Comparison of ENCODE assay signal across 28 cellular contexts in genomic region chr1:150237746-150238145, GRCh38. TPM values are rescaled to one million over a fixed set of nuclear protein-coding genes. Genes with fewer than 3 reads are reported as not detected.
DNase-seq lines count a peak whose midpoint lies in the region; ATAC-seq and TF ChIP-seq lines count a peak whose summit lies in the region.
"Had no signal": no experiment of that assay in that cellular context is flagged by ENCODE, and none has a peak within 500 bp of the region (broad histone marks: within the 10 kb centered on the region; RNA-seq: fewer than 3 reads in every experiment).

No MANE protein-coding gene starts in this region.

- H3K27me3 ChIP-seq in SK-N-SH (ENCODE audit: insufficient read depth): no peaks in the 10 kb centered on the region
- H3K27me3 ChIP-seq in right atrium auricular region: no peaks in the 10 kb centered on the region
- no peaks in the 10 kb centered on the region for H3K27me3 ChIP-seq in heart left ventricle
- H3K27me3 ChIP-seq in stomach: no peaks in the 10 kb centered on the region
- H3K27me3 ChIP-seq: dorsolateral prefrontal cortex had no signal

- H3K9me3 ChIP-seq in SK-N-SH (no peaks in the 10 kb centered on the region), right atrium auricular region (no peaks in the 10 kb centered on the region), heart left ventricle (no peaks in the 10 kb centered on the region), stomach (no peaks in the 10 kb centered on the region)
- H3K9me3 ChIP-seq: psoas muscle had no signal

- no peak overlapping the region for H3K4me3 ChIP-seq in SK-N-SH (ENCODE audit: low read depth in 2 of 2, low read length in 1 of 2)
- H3K4me3 ChIP-seq in right atrium auricular region: no peak overlapping the region
- no peak overlapping the region for H3K4me3 ChIP-seq in heart left ventricle
- no peak overlapping the region for H3K4me3 ChIP-seq in stomach
- H3K4me3 ChIP-seq: psoas muscle had no signal

- H3K27ac Mint-ChIP-seq in brain (peak overlapping the region in 2 of 5 experiments; percentile 24), type B pancreatic cell (no peak overlapping the region)
- H3K27ac Mint-ChIP-seq: activated CD4-positive, alpha-beta T cell treated with anti-CD3 and anti-CD28 coated beads for 36 hours had no signal

- TF ChIP-seq POLR2A in heart left ventricle (IDR thresholded peaks at IDR 0.05) (no peak), stomach (IDR thresholded peaks at IDR 0.05) (no peak)

- H3K9me2 ChIP-seq in SK-N-SH: no peaks in the 10 kb centered on the region

- no peak overlapping the region for H3K4me2 ChIP-seq in SK-N-SH

- H2AFZ ChIP-seq in SK-N-SH (ENCODE audit: low read depth): peak overlapping the region; percentile 86; the same call in 1 of the 2 replicates

- H3K4me3 Mint-ChIP-seq in brain (peak overlapping the region in 3 of 5 experiments; percentile 30 to 62 (median 30)), type B pancreatic cell (no peak overlapping the region)
- H3K4me3 Mint-ChIP-seq: activated CD4-positive, alpha-beta T cell treated with anti-CD3 and anti-CD28 coated beads for 36 hours had no signal

- no peaks in the 10 kb centered on the region for H3K9me3 Mint-ChIP-seq in brain
- H3K9me3 Mint-ChIP-seq in type B pancreatic cell: no peaks in the 10 kb centered on the region

- no peak overlapping the region for H3K9ac ChIP-seq in SK-N-SH

- no peak overlapping the region for H3K27ac ChIP-seq in SK-N-SH (ENCODE audit: low read depth in 2 of 2, low read length in 1 of 2)
- no peak overlapping the region for H3K27ac ChIP-seq in right atrium auricular region
- H3K27ac ChIP-seq in heart left ventricle: no peak overlapping the region
- H3K27ac ChIP-seq in stomach: no peak overlapping the region
- H3K27ac ChIP-seq: dorsolateral prefrontal cortex, psoas muscle had no signal

- H3K36me3 ChIP-seq in SK-N-SH (replicated peaks in 1 of 2; ENCODE audit: control insufficient read depth in 1 of 2, insufficient read depth in 2 of 2, low read length in 1 of 2): no peaks in the 10 kb centered on the region
- no peaks in the 10 kb centered on the region for H3K36me3 ChIP-seq in right atrium auricular region
- no peaks in the 10 kb centered on the region for H3K36me3 ChIP-seq in heart left ventricle
- H3K36me3 ChIP-seq in stomach: no peaks in the 10 kb centered on the region

- H3K4me1 Mint-ChIP-seq in brain (peaks cover 20% of the 10 kb centered on the region), type B pancreatic cell (ENCODE audit: unreplicated experiment) (peaks cover 9% of the 10 kb centered on the region)

- intact Hi-C loops in heart left ventricle (cut with DNase I): loop anchor here in 1 of 10 donors (5.0 kb wide), 1 partner anchor 90 kb away; no protein-coding TSS in a partner anchor
- intact Hi-C loops in stomach (cut with DNase I; ENCODE audit: low total_unique reads): no loop called here

- H3K27me3 Mint-ChIP-seq in brain (peaks cover 15% of the 10 kb centered on the region), type B pancreatic cell (no peaks in the 10 kb centered on the region)
- H3K27me3 Mint-ChIP-seq: activated CD4-positive, alpha-beta T cell treated with anti-CD3 and anti-CD28 coated beads for 36 hours had no signal

- CTCF ChIA-PET in SK-N-SH (lab: Yijun Ruan, JAX): interaction anchor here (1.2 kb wide), 1 partner anchor 295 kb away, joined by 3 read pairs; no protein-coding TSS in a partner anchor

- TF ChIP-seq CTCF in SK-N-SH (IDR thresholded peaks at IDR 0.05) (no peak), right atrium auricular region (IDR thresholded peaks at IDR 0.05) (no peak), heart left ventricle (IDR thresholded peaks at IDR 0.05) (no peak), brain (conservative IDR thresholded peaks at IDR 0.05) (no peak), type B pancreatic cell (conservative IDR thresholded peaks at IDR 0.05) (no peak), stomach (IDR thresholded peaks at IDR 0.05) (no peak)

- peaks cover 0 to 5% of the 10 kb centered on the region in 2 experiments; a peak in 2 of 4 replicates for H3K4me1 ChIP-seq in SK-N-SH (ENCODE audit: control insufficient read depth in 1 of 2, insufficient read depth in 2 of 2, low read depth in 1 of 2, low read length in 1 of 2)
- H3K4me1 ChIP-seq in right atrium auricular region: peaks cover 0 to 16% of the 10 kb centered on the region in 2 donors
- peaks cover 0 to 18% (median 11%) of the 10 kb centered on the region in 12 donors for H3K4me1 ChIP-seq in heart left ventricle
- H3K4me1 ChIP-seq in stomach: peaks cover 4 to 26% (median 16%) of the 10 kb centered on the region in 4 donors

- H3K36me3 Mint-ChIP-seq in brain: no peaks in the 10 kb centered on the region
- H3K36me3 Mint-ChIP-seq in type B pancreatic cell: no peaks in the 10 kb centered on the region

- H3K79me2 ChIP-seq in SK-N-SH (ENCODE audit: insufficient read depth): peaks cover 31% of the 10 kb centered on the region

- DNase-seq in SK-N-SH (no peak), right atrium auricular region (ENCODE audit: low spot score) (peak; percentile 48), heart left ventricle (no peak), type B pancreatic cell (ENCODE audit: extremely low spot score, unreplicated experiment) (peak; percentile 45), NCI-H526 (lab: John Stamatoyannopoulos, UW) (no peak), stomach (no peak)
- DNase-seq: activated CD4-positive, alpha-beta T cell treated with anti-CD3 and anti-CD28 coated beads for 36 hours; activated naive CD4-positive, alpha-beta T cell treated with anti-CD3 and anti-CD28 coated beads, Interleukin-2, amount 50 U/mL, for 16 hours; AML-193; DMS53; dorsolateral prefrontal cortex; H7; KBM-7; kidney glomerular epithelial cell; mesenchymal stem cell; NCI-H1417 treated with DMSO at 0.1 percent for 48 hours; NCI-H2081 treated with DMSO at 0.1 percent for 48 hours; NCI-H446; NK-92 treated with Interleukin-12 subunit alpha and Interleukin-12 subunit beta, amount 100 ng/mL, for 24 hours; psoas muscle; SHP77 treated with DMSO at 0.1 percent for 48 hours had no signal

- no peak for ATAC-seq in SK-N-SH treated with all-trans-retinoic acid at 6 μM for 48 hours
- ATAC-seq in heart left ventricle: no peak
- ATAC-seq: activated CD4-positive, alpha-beta T cell treated with anti-CD3 and anti-CD28 coated beads for 36 hours; Panc1; psoas muscle had no signal

- no peak for TF ChIP-seq RAD21 in SK-N-SH (IDR thresholded peaks at IDR 0.05; ENCODE audit: low read length)

- POLR2A ChIA-PET in SK-N-SH (lab: Yijun Ruan, JAX): no interaction called here

- no peaks in the 10 kb centered on the region for H4K20me1 ChIP-seq in SK-N-SH (ENCODE audit: insufficient read depth)

- peaks cover 23% of the 10 kb centered on the region for H3F3A ChIP-seq in SK-N-SH (replicated peaks; ENCODE audit: insufficient read depth)

- TF ChIP-seq EP300 in SK-N-SH (IDR thresholded peaks at IDR 0.05; ENCODE audit: borderline replicate concordance in 1 of 2, low read depth in 1 of 2, low read length in 1 of 2) (no peak), stomach (IDR thresholded peaks at IDR 0.05) (no peak)

- 98% methylated on average over 21 of the region's 21 CpGs for WGBS in SK-N-SH (ENCODE audit: low lambda C conversion rate)
- 91 to 95% (median 92%) methylated on average over 21 of the region's 21 CpGs for WGBS in heart left ventricle, 4 donors
- 93 to 95% (median 94%) methylated on average over 21 of the region's 21 CpGs for WGBS in stomach, 5 donors

RNA-seq across cellular contexts. Expression of gene ANP32E, which starts 1.8 kb away (rescaled TPM):
- polyA plus RNA-seq in SK-N-SH (2012; rRNA removed) (8.2 and 8.7 TPM in 2 replicates), heart left ventricle (10 to 100 TPM; 25.3 to 43.6 TPM), brain (ENCODE audit: insufficient read depth, low read depth, low replicate concordance) (22.5 TPM), stomach (10 to 100 TPM; 15.4 to 19.9 (median 19.5) TPM)
- 15.8 and 22.2 TPM in 2 replicates for polyA plus RNA-seq in SK-N-SH (2012; cell fraction: cytosol; rRNA removed)
- polyA plus RNA-seq in SK-N-SH (2012; cell fraction: nucleus; rRNA removed): 0.87 and 2.7 TPM in 2 replicates
- total RNA-seq in right atrium auricular region (10 to 100 TPM; 19.0 to 24.5 TPM), heart left ventricle (10 to 100 TPM; 12.6 to 59.9 (median 33.6) TPM), type B pancreatic cell (ENCODE audit: low replicate concordance) (26.8 and 71.9 TPM in 2 replicates), stomach (10 to 100 TPM in 4 of 5 donors, 1 to 10 TPM in 1; 7.0 to 33.2 (median 15.2) TPM)

RNA-seq across cellular contexts. Expression of gene CA14, which starts 19.8 kb away (rescaled TPM):
- 0.08 and 0.16 TPM in 2 replicates for polyA plus RNA-seq in SK-N-SH (2012; rRNA removed)
- 0.10 and 0.13 TPM in 2 replicates for polyA plus RNA-seq in SK-N-SH (2012; cell fraction: cytosol; rRNA removed)
- 0.07 and 0.15 TPM in 2 replicates for polyA plus RNA-seq in SK-N-SH (2012; cell fraction: nucleus; rRNA removed)
- 1 to 10 TPM; 4.2 to 5.7 TPM for total RNA-seq in right atrium auricular region
- total RNA-seq in heart left ventricle: 10 to 100 TPM in 1 of 9 donors, 1 to 10 TPM in 7, under 1 TPM in 1; 0.56 to 16.5 (median 4.2) TPM
- polyA plus RNA-seq in heart left ventricle: 10 to 100 TPM in 1 of 2 donors, 1 to 10 TPM in 1; 3.1 to 22.2 TPM
- polyA plus RNA-seq in brain (ENCODE audit: insufficient read depth, low read depth, low replicate concordance): 18.1 TPM
- total RNA-seq in type B pancreatic cell (ENCODE audit: low replicate concordance): 0.43 and 42.9 TPM in 2 replicates
- 1 to 10 TPM in 2 of 5 donors, not detected in 3; 1.0 to 1.1 TPM for total RNA-seq in stomach
- 1 to 10 TPM in 1 of 3 donors, under 1 TPM in 1, not detected in 1; 0.68 to 1.4 TPM for polyA plus RNA-seq in stomach
- total RNA-seq: A172; activated CD4-positive, alpha-beta T cell treated with anti-CD3 and anti-CD28 coated beads for 36 hours; endothelial cell of umbilical vein; myocyte; subcutaneous adipose tissue had no signal
- polyA plus RNA-seq: endothelial cell of umbilical vein had no signal

RNA-seq across cellular contexts. Expression of gene APH1A, which starts 31.1 kb away (rescaled TPM):
- 175 and 232 TPM in 2 replicates for polyA plus RNA-seq in SK-N-SH (2012; rRNA removed)
- 141 and 194 TPM in 2 replicates for polyA plus RNA-seq in SK-N-SH (2012; cell fraction: cytosol; rRNA removed)
- polyA plus RNA-seq in SK-N-SH (2012; cell fraction: nucleus; rRNA removed): 83.8 and 134 TPM in 2 replicates
- total RNA-seq in right atrium auricular region: 10 to 100 TPM; 60.6 to 64.9 TPM
- 100 to 1,000 TPM in 1 of 9 donors, 10 to 100 TPM in 8; 50.1 to 102 (median 59.8) TPM for total RNA-seq in heart left ventricle
- polyA plus RNA-seq in heart left ventricle: 10 to 100 TPM; 53.9 to 97.8 TPM
- polyA plus RNA-seq in brain (ENCODE audit: insufficient read depth, low read depth, low replicate concordance): 179 TPM
- total RNA-seq in type B pancreatic cell (ENCODE audit: low replicate concordance): 148 and 174 TPM in 2 replicates
- total RNA-seq in stomach: 100 to 1,000 TPM in 1 of 5 donors, 10 to 100 TPM in 4; 25.8 to 120 (median 49.1) TPM
- polyA plus RNA-seq in stomach: 10 to 100 TPM; 87.8 to 95.1 (median 89.5) TPM

RNA-seq across cellular contexts. Expression of gene C1orf54, which starts 34.8 kb away (rescaled TPM):
- polyA plus RNA-seq in SK-N-SH (2012; rRNA removed): 18.0 and 25.7 TPM in 2 replicates
- 25.4 and 34.1 TPM in 2 replicates for polyA plus RNA-seq in SK-N-SH (2012; cell fraction: cytosol; rRNA removed)
- 5.4 and 9.7 TPM in 2 replicates for polyA plus RNA-seq in SK-N-SH (2012; cell fraction: nucleus; rRNA removed)
- 10 to 100 TPM in 1 of 2 donors, 1 to 10 TPM in 1; 9.6 to 10.0 TPM for total RNA-seq in right atrium auricular region
- total RNA-seq in heart left ventricle: 10 to 100 TPM in 6 of 9 donors, 1 to 10 TPM in 3; 5.0 to 30.5 (median 10.7) TPM
- 10 to 100 TPM; 18.5 to 20.9 TPM for polyA plus RNA-seq in heart left ventricle
- 13.0 TPM for polyA plus RNA-seq in brain (ENCODE audit: insufficient read depth, low read depth, low replicate concordance)
- total RNA-seq in type B pancreatic cell (ENCODE audit: low replicate concordance): 3.8 and 29.6 TPM in 2 replicates
- 10 to 100 TPM in 1 of 5 donors, under 1 TPM in 1, not detected in 3; 0.43 to 40.8 TPM for total RNA-seq in stomach
- polyA plus RNA-seq in stomach: 10 to 100 TPM in 1 of 3 donors, 1 to 10 TPM in 2; 7.5 to 17.7 (median 8.7) TPM
- total RNA-seq: A172 had no signal

RNA-seq across cellular contexts. Expression of gene CIART, which starts 44.6 kb away (rescaled TPM):
- polyA plus RNA-seq in SK-N-SH (2012; rRNA removed): 3.2 and 4.4 TPM in 2 replicates
- polyA plus RNA-seq in SK-N-SH (2012; cell fraction: cytosol; rRNA removed): 1.6 and 2.3 TPM in 2 replicates
- 6.7 and 7.9 TPM in 2 replicates for polyA plus RNA-seq in SK-N-SH (2012; cell fraction: nucleus; rRNA removed)
- 1 to 10 TPM; 4.0 to 4.2 TPM for total RNA-seq in right atrium auricular region
- 10 to 100 TPM in 4 of 9 donors, 1 to 10 TPM in 5; 2.3 to 23.9 (median 7.1) TPM for total RNA-seq in heart left ventricle
- 10 to 100 TPM in 1 of 2 donors, 1 to 10 TPM in 1; 4.1 to 15.0 TPM for polyA plus RNA-seq in heart left ventricle
- polyA plus RNA-seq in brain (ENCODE audit: insufficient read depth, low read depth, low replicate concordance): 32.5 TPM
- 1.4 and 5.1 TPM in 2 replicates for total RNA-seq in type B pancreatic cell (ENCODE audit: low replicate concordance)
- total RNA-seq in stomach: 10 to 100 TPM in 1 of 5 donors, 1 to 10 TPM in 3, not detected in 1; 2.7 to 31.5 (median 2.9) TPM
- 10 to 100 TPM in 1 of 3 donors, 1 to 10 TPM in 2; 4.0 to 12.8 (median 6.3) TPM for polyA plus RNA-seq in stomach

Comparison
In these comparisons a context has a peak if more than half of its experiments do, and no peak if none do; other contexts are left out.
1. DNase-seq: peak in right atrium auricular region (single experiment) and type B pancreatic cell (single experiment); none in SK-N-SH (single experiment), heart left ventricle (0 of 5), NCI-H526 (0 of 2) and stomach (single experiment).